Comparison of ENCODE assay signal across 11 cellular contexts in the genomic region with DNA sequence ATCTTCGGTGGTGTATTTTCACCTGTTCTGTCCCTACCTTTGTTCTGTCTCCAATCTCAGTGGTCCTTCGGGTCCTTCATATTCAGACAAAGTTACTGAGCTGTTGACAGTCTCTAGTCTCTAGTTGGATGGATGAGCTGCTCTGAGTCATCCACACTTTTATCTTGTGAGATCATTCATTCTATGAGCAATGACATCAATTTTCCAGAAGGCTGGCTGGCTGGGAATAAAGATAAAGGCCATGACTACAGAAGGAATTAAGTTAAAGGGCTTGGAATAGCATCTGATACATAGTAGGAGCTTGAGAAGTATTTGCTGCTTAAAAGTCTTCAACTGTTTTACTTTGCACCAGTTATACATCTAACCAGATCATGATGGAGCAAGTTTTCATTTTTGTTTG. TPM values are rescaled to one million over a fixed set of nuclear protein-coding genes. Genes with fewer than 3 reads are reported as not detected.
A peak's percentile ranks its signal among the peaks of the same experiment; 100 is the strongest.
DNase-seq lines count a peak whose midpoint lies in the region; TF ChIP-seq lines count a peak whose summit lies in the region.
"Had no signal": no experiment of that assay in that cellular context is flagged by ENCODE, and none has a peak within 500 bp of the region (broad histone marks: within the 10 kb centered on the region; RNA-seq: fewer than 3 reads in every experiment).

No MANE protein-coding gene starts in this region.

- peaks cover 30% of the 10 kb centered on the region for H3K4me1 Mint-ChIP-seq in activated naive CD4-positive, alpha-beta T cell treated with anti-CD3 and anti-CD28 coated beads, Interleukin-2, amount 50 U/mL, for 24 hours
- peaks cover 27% of the 10 kb centered on the region for H3K4me1 Mint-ChIP-seq in CD14-positive monocyte

- no peaks in the 10 kb centered on the region for H3K9me3 Mint-ChIP-seq in activated naive CD4-positive, alpha-beta T cell treated with anti-CD3 and anti-CD28 coated beads, Interleukin-2, amount 50 U/mL, for 24 hours
- H3K9me3 Mint-ChIP-seq in CD14-positive monocyte: peaks cover 0 to 6% (median 2%) of the 10 kb centered on the region in 7 donors

- H3K27me3 Mint-ChIP-seq in activated naive CD4-positive, alpha-beta T cell treated with anti-CD3 and anti-CD28 coated beads, Interleukin-2, amount 50 U/mL, for 24 hours: no peaks in the 10 kb centered on the region
- peaks cover 2 to 3% (median 2%) of the 10 kb centered on the region in 3 donors for H3K27me3 Mint-ChIP-seq in CD14-positive monocyte (ENCODE audit: low read depth in 3 of 3)

- H3K9me3 ChIP-seq in SJSA1 (replicated peaks) (no peaks in the 10 kb centered on the region), subcutaneous abdominal adipose tissue (ENCODE audit: control insufficient read depth in 5 of 5, low read length in 5 of 5) (no peaks in the 10 kb centered on the region)
- H3K9me3 ChIP-seq: BLaER1 had no signal

- intact Hi-C loops in CD14-positive monocyte (cut with micrococcal nuclease): no loop called here

- no peak overlapping the region for H3K4me3 Mint-ChIP-seq in activated naive CD4-positive, alpha-beta T cell treated with anti-CD3 and anti-CD28 coated beads, Interleukin-2, amount 50 U/mL, for 24 hours
- no peak overlapping the region for H3K4me3 Mint-ChIP-seq in CD14-positive monocyte

- DNase-seq in activated naive CD4-positive, alpha-beta T cell treated with anti-CD3 and anti-CD28 coated beads, Interleukin-2, amount 50 U/mL, for 16 hours: no peak
- DNase-seq in SJSA1 (ENCODE audit: low read depth in 1 of 2, low spot score in 2 of 2) (peak; percentile 50 to 74), glomerular visceral epithelial cell (ENCODE audit: extremely low spot score) (peak; percentile 92), CD14-positive monocyte (ENCODE audit: low spot score) (no peak), NOMO-1 treated with DMSO at 0.1 percent for 48 hours (lab: John Stamatoyannopoulos, UW; ENCODE audit: unreplicated experiment) (no peak), middle frontal gyrus (ENCODE audit: extremely low spot score, low spot score) (no peak)
- DNase-seq: hippocampal formation; stimulated activated CD4-positive, alpha-beta T cell treated with anti-CD3 and anti-CD28 coated beads, Interleukin-2, amount 100 ng/mL, for 48 hours had no signal

- H3K4me3 ChIP-seq in SJSA1 (no peak overlapping the region; the same call in 1 of the 2 replicates), subcutaneous abdominal adipose tissue (ENCODE audit: low read depth in 1 of 5, low read length in 5 of 5) (no peak overlapping the region)
- H3K4me3 ChIP-seq: BLaER1 had no signal

- no peaks in the 10 kb centered on the region for H3K36me3 ChIP-seq in SJSA1
- no peaks in the 10 kb centered on the region for H3K36me3 ChIP-seq in subcutaneous abdominal adipose tissue (ENCODE audit: control insufficient read depth in 5 of 5, insufficient read depth in 5 of 5, low read length in 5 of 5)
- H3K36me3 ChIP-seq: BLaER1 had no signal

- peak overlapping the region; percentile 87 for H3K27ac ChIP-seq in SJSA1
- peak overlapping the region; percentile 4 for H3K27ac ChIP-seq in subcutaneous abdominal adipose tissue (ENCODE audit: low read depth, low read length)
- H3K27ac ChIP-seq: BLaER1 had no signal

- H3K27ac Mint-ChIP-seq in activated naive CD4-positive, alpha-beta T cell treated with anti-CD3 and anti-CD28 coated beads, Interleukin-2, amount 50 U/mL, for 24 hours: peak overlapping the region; percentile 21
- H3K27ac Mint-ChIP-seq in CD14-positive monocyte: no peak overlapping the region

- no peaks in the 10 kb centered on the region for H3K27me3 ChIP-seq in SJSA1 (replicated peaks)
- no peaks in the 10 kb centered on the region for H3K27me3 ChIP-seq in subcutaneous abdominal adipose tissue (ENCODE audit: control insufficient read depth in 5 of 5, insufficient read depth in 4 of 5, low read length in 5 of 5)
- H3K27me3 ChIP-seq: BLaER1 had no signal

- H3K4me1 ChIP-seq in SJSA1 (replicated peaks) (peaks cover 29% of the 10 kb centered on the region), subcutaneous abdominal adipose tissue (ENCODE audit: control insufficient read depth in 5 of 5, insufficient read depth in 5 of 5, low read length in 5 of 5) (peaks cover 0 to 26% (median 7%) of the 10 kb centered on the region in 5 donors)
- H3K4me1 ChIP-seq: BLaER1 had no signal

- H3K9ac ChIP-seq in subcutaneous abdominal adipose tissue (ENCODE audit: low read length in 5 of 5): no peak overlapping the region
- H3K9ac ChIP-seq: BLaER1 had no signal

- H3K36me3 Mint-ChIP-seq in activated naive CD4-positive, alpha-beta T cell treated with anti-CD3 and anti-CD28 coated beads, Interleukin-2, amount 50 U/mL, for 24 hours: no peaks in the 10 kb centered on the region
- H3K36me3 Mint-ChIP-seq in CD14-positive monocyte: no peaks in the 10 kb centered on the region

- no peak for TF ChIP-seq CTCF in CD14-positive monocyte (IDR thresholded peaks at IDR 0.05)

RNA-seq across cellular contexts. Expression of a gene that starts 43.1 kb away (rescaled TPM):
- 9.9 and 16.0 TPM in 2 replicates for total RNA-seq in SJSA1 (2014; rRNA removed; shearing (Covaris generic))
- polyA plus RNA-seq in CD14-positive monocyte: 1 to 10 TPM; 5.2 TPM

Comparison
In these comparisons a context has a peak if more than half of its experiments do, and no peak if none do; other contexts are left out.
1. DNase-seq: peak in SJSA1 (2 of 2) and glomerular visceral epithelial cell (single experiment); none in activated naive CD4-positive, alpha-beta T cell treated with anti-CD3 and anti-CD28 coated beads, Interleukin-2, amount 50 U/mL, for 16 hours (single experiment), CD14-positive monocyte (single experiment), NOMO-1 treated with DMSO at 0.1 percent for 48 hours (single experiment) and middle frontal gyrus (single experiment).